ENCODE assay signal across 28 cellular contexts in the genomic region with DNA sequence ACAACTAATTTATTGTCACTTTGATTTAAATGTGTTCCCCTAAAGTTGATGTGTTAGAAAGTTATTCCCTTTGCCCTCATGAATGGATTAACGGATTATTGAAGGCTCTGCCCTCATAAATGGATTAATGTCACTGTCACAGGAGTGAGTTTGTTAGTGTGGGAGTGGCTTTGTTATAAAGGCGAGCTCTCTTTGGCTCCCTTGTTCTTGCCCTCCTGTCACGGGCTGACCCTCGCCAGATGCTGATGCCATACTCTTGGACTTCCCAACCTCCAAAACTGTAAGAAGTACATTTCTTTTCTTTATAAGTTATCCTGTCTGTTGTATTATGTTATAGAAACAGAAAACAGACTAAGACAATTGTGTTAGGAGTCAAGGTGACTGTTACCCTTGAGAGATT. TPM values are rescaled to one million over a fixed set of nuclear protein-coding genes. Genes with fewer than 3 reads are reported as not detected.
"Had no signal": no experiment of that assay in that cellular context is flagged by ENCODE, and none has a peak within 500 bp of the region (broad histone marks: within the 10 kb centered on the region; RNA-seq: fewer than 3 reads in every experiment).

No MANE protein-coding gene starts in this region.

- H3K9me3 ChIP-seq: ovary, psoas muscle, right lobe of liver, sigmoid colon, suprapubic skin, testis, tibial artery, transverse colon, upper lobe of left lung, vagina had no signal

- H3K27me3 ChIP-seq: neural progenitor cell, ovary, right lobe of liver, sigmoid colon, suprapubic skin, testis, tibial artery, transverse colon, upper lobe of left lung, vagina had no signal

- FAIRE-seq: small intestine, urothelium cell line had no signal

- H3K36me3 ChIP-seq: neural progenitor cell, ovary, right lobe of liver, sigmoid colon, suprapubic skin, tibial artery, transverse colon, upper lobe of left lung, vagina had no signal

- DNase-seq: natural killer cell; occipital lobe; ovary; posterior cingulate gyrus; psoas muscle; right cardiac atrium; right lobe of liver; sigmoid colon; small intestine; stimulated activated CD4-positive, alpha-beta T cell treated with anti-CD3 and anti-CD28 coated beads, Interleukin-15, amount 100 ng/mL, for 24 hours; stimulated activated CD4-positive, alpha-beta T cell treated with anti-CD3 and anti-CD28 coated beads, Interleukin-2, amount 100 ng/mL, for 24 hours; stimulated activated CD4-positive, alpha-beta T cell treated with anti-CD3 and anti-CD28 coated beads, Interleukin-2, amount 100 ng/mL, for 48 hours; stimulated activated CD4-positive, alpha-beta T cell treated with anti-CD3 and anti-CD28 coated beads, Interleukin-4, amount 100 ng/mL, for 24 hours; stimulated activated naive CD4-positive, alpha-beta T cell; stimulated activated naive CD8-positive, alpha-beta T cell treated with anti-CD3 and anti-CD28 coated beads, Interleukin-15, amount 100 ng/mL, for 72 hours; stimulated activated naive CD8-positive, alpha-beta T cell treated with anti-CD3 and anti-CD28 coated beads, Interleukin-15, Interleukin-2, amounts not matched to agents 100 U/mL and 50 U/mL, for 24 hours; substantia nigra; testis; tibial artery; transverse colon; upper lobe of left lung had no signal

- H3K4me3 ChIP-seq: neural progenitor cell, ovary, psoas muscle, right lobe of liver, sigmoid colon, suprapubic skin, testis, tibial artery, transverse colon, upper lobe of left lung, vagina had no signal

- H3K27ac ChIP-seq: neural progenitor cell, ovary, parathyroid adenoma, psoas muscle, right lobe of liver, sigmoid colon, suprapubic skin, testis, tibial artery, transverse colon, upper lobe of left lung, vagina had no signal

- ATAC-seq: natural killer cell; psoas muscle; right cardiac atrium; right lobe of liver; stimulated activated effector memory CD8-positive, alpha-beta T cell treated with anti-CD3 and anti-CD28 coated beads, Interleukin-12 subunit alpha, Interleukin-12 subunit beta, amount 100 ng/mL, for 72 hours; stimulated activated naive CD8-positive, alpha-beta T cell treated with anti-CD3 and anti-CD28 coated beads, Interleukin-15, amount 100 ng/mL, for 72 hours; stimulated activated naive CD8-positive, alpha-beta T cell treated with anti-CD3 and anti-CD28 coated beads, Interleukin-15, Interleukin-2, amounts not matched to agents 100 U/mL and 50 U/mL, for 24 hours had no signal

- H3K4me1 ChIP-seq: neural progenitor cell, parathyroid adenoma, psoas muscle, right lobe of liver, sigmoid colon, suprapubic skin, testis, tibial artery, transverse colon, upper lobe of left lung, vagina had no signal

RNA-seq across cellular contexts. Expression of gene POPDC3, which starts 22.7 kb away (rescaled TPM):
- total RNA-seq: natural killer cell, occipital lobe, right lobe of liver, suprapubic skin, ureter, vagina had no signal
